In the genomic region with DNA sequence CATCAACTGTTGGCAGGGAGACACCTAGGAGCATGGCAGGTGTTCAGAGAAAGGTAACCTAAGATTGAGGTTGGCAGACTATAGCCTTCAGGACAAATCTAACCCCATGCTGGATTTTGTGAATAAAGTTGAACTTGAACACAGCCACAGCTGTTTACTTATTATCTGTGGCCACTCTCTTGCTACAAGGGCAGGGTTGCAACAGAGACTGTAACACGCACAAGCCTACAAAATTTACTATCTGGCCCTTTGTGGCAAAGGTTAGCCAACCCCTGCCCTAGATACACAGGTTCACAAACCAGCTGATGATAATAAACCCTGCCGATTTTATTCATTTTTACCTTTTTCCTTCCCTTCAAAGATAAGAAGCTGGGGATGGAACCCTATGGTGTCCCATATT, we compare ENCODE assay signal across 18 cellular contexts. TPM values are rescaled to one million over a fixed set of nuclear protein-coding genes. Genes with fewer than 3 reads are reported as not detected.
DNase-seq lines count a peak whose midpoint lies in the region; ATAC-seq and TF ChIP-seq lines count a peak whose summit lies in the region.
"Had no signal": no experiment of that assay in that cellular context is flagged by ENCODE, and none has a peak within 500 bp of the region (broad histone marks: within the 10 kb centered on the region; RNA-seq: fewer than 3 reads in every experiment).

No MANE protein-coding gene starts in this region.

- H3K36me3 ChIP-seq in heart right ventricle (peaks cover 0 to 60% (median 42%) of the 10 kb centered on the region in 9 donors), adipocyte (ENCODE audit: control insufficient read depth, insufficient read depth, low read length, severe bottlenecking) (peaks cover 48% of the 10 kb centered on the region), neutrophil (peaks cover 45% of the 10 kb centered on the region), osteoblast (ENCODE audit: insufficient read depth, low read length) (peaks cover 51% of the 10 kb centered on the region)

- H3K27me3 ChIP-seq in heart right ventricle (no peaks in the 10 kb centered on the region), adipocyte (replicated peaks; ENCODE audit: control insufficient read depth, insufficient read depth, low read length) (no peaks in the 10 kb centered on the region), neutrophil (no peaks in the 10 kb centered on the region), osteoblast (ENCODE audit: insufficient read depth, low read length) (no peaks in the 10 kb centered on the region)
- H3K27me3 ChIP-seq: BE2C had no signal

- H3K4me3 ChIP-seq in heart right ventricle (no peak overlapping the region), adipocyte (ENCODE audit: low read length) (peak overlapping the region; percentile 55), neutrophil (ENCODE audit: low read depth in 1 of 2, low read length in 1 of 2) (no peak overlapping the region), osteoblast (ENCODE audit: insufficient read depth, low read length) (no peak overlapping the region)
- H3K4me3 ChIP-seq: HAP-1, K562 had no signal

- WGBS in heart right ventricle, 2 donors, result 89 to 93% methylated on average over 2 of the region's 2 CpGs

- H3K27ac ChIP-seq in heart right ventricle (no peak overlapping the region), neutrophil (peak overlapping the region; percentile 63), osteoblast (ENCODE audit: low read depth, low read length) (no peak overlapping the region)

- H4K20me1 ChIP-seq in osteoblast (ENCODE audit: insufficient read depth, low read length), result no peaks in the 10 kb centered on the region

- H3K9me3 ChIP-seq in heart right ventricle (no peaks in the 10 kb centered on the region), adipocyte (ENCODE audit: control insufficient read depth, low read length) (no peaks in the 10 kb centered on the region), neutrophil (no peaks in the 10 kb centered on the region), osteoblast (ENCODE audit: low read depth, low read length) (no peaks in the 10 kb centered on the region)
- H3K9me3 ChIP-seq: BE2C, HAP-1 had no signal

- peak; percentile 6 for DNase-seq in cardiac septum (ENCODE audit: low spot score)
- DNase-seq in heart right ventricle, result no peak
- peak; percentile 62 for DNase-seq in GF-D8 (lab: John Stamatoyannopoulos, UW)
- DNase-seq in adipocyte (ENCODE audit: low read depth), result no peak
- DNase-seq in osteoblast (ENCODE audit: insufficient read length, low spot score, missing footprints), result no peak
- DNase-seq: ACHN; BE2C; C1 segment of cervical spinal cord; CD4-positive, CD25-positive, alpha-beta regulatory T cell; DMS153; DMS79; IMR-90 had no signal

- ATAC-seq in heart right ventricle, result no peak
- no peak for ATAC-seq in GM19463 (IDR thresholded peaks at IDR 0.05; ENCODE audit: unreplicated experiment)
- ATAC-seq in HG03135 (IDR thresholded peaks at IDR 0.05; ENCODE audit: unreplicated experiment), result no peak
- ATAC-seq: K562 had no signal

- intact Hi-C loops in cardiac septum (cut with DNase I), result no loop called here
- intact Hi-C loops in heart right ventricle (cut with DNase I), result loop anchor here in 2 of 10 donors (10.0 kb wide), 2 partner anchors 186 to 206 kb away; a partner anchor contains a TSS

- H2AFZ ChIP-seq in osteoblast (ENCODE audit: low read length), result no peak overlapping the region

- TF ChIP-seq CTCF in heart right ventricle (IDR thresholded peaks at IDR 0.05) (no peak), neutrophil (IDR thresholded peaks at IDR 0.05) (no peak), osteoblast (IDR thresholded peaks at IDR 0.05; ENCODE audit: extremely low read depth, low read depth, low read length) (no peak)

- H3K4me2 ChIP-seq in osteoblast (ENCODE audit: insufficient read depth, low read length), result no peak overlapping the region

- peaks cover 32% of the 10 kb centered on the region for H3K79me2 ChIP-seq in osteoblast (ENCODE audit: insufficient read depth, low read length)

- H3K4me1 ChIP-seq in heart right ventricle, result peaks cover 7 to 36% (median 25%) of the 10 kb centered on the region in 9 donors
- peaks cover 34% of the 10 kb centered on the region for H3K4me1 ChIP-seq in adipocyte (ENCODE audit: control insufficient read depth, insufficient read depth, low read length)
- H3K4me1 ChIP-seq in neutrophil (ENCODE audit: control insufficient read depth in 1 of 2, insufficient read depth in 1 of 2, low read depth in 1 of 2, low read length in 1 of 2), result peaks cover 54 to 55% of the 10 kb centered on the region in 2 experiments
- H3K4me1 ChIP-seq in osteoblast (ENCODE audit: insufficient read depth, low read length), result peaks cover 16% of the 10 kb centered on the region
- H3K4me1 ChIP-seq: BE2C had no signal

- peak overlapping the region; percentile 60 for H3K9ac ChIP-seq in adipocyte (ENCODE audit: low read length)

RNA-seq across cellular contexts. Expression of a gene that starts 2.5 kb away (rescaled TPM):
- 32.9 TPM for total RNA-seq in cardiac septum
- 10 to 100 TPM; 32.2 to 47.5 (median 41.5) TPM for total RNA-seq in heart right ventricle
- polyA plus RNA-seq in heart right ventricle, result 10 to 100 TPM; 48.8 to 49.5 TPM
- 36.2 and 42.0 TPM in 2 replicates for total RNA-seq in osteoblast

RNA-seq across cellular contexts. Expression of a gene that starts 2.7 kb away (rescaled TPM):
- total RNA-seq in cardiac septum (33.9 TPM), heart right ventricle (10 to 100 TPM; 26.6 to 52.2 (median 42.5) TPM), osteoblast (17.7 and 21.5 TPM in 2 replicates)
- 10 to 100 TPM; 21.6 to 29.4 TPM for polyA plus RNA-seq in heart right ventricle

RNA-seq across cellular contexts. Expression of a gene that starts 25.5 kb away (rescaled TPM):
- total RNA-seq in cardiac septum (not detected), heart right ventricle (not detected), osteoblast (not detected in 2 replicates)
- not detected for polyA plus RNA-seq in heart right ventricle
- total RNA-seq: HT-29, IMR-90 had no signal
- polyA plus RNA-seq: IMR-90 had no signal

RNA-seq across cellular contexts. Expression of a gene that starts 26.2 kb away (rescaled TPM):
- total RNA-seq in cardiac septum (39.5 TPM), heart right ventricle (10 to 100 TPM; 30.7 to 49.6 (median 35.3) TPM), osteoblast (51.3 and 54.3 TPM in 2 replicates)
- polyA plus RNA-seq in heart right ventricle, result 10 to 100 TPM; 19.9 to 24.6 TPM

RNA-seq across cellular contexts. Expression of a gene that starts 26.9 kb away (rescaled TPM):
- total RNA-seq in cardiac septum (17.5 TPM), heart right ventricle (10 to 100 TPM in 8 of 10 donors, 1 to 10 TPM in 2; 7.2 to 16.7 (median 11.4) TPM), osteoblast (9.4 and 12.7 TPM in 2 replicates)
- polyA plus RNA-seq in heart right ventricle, result 1 to 10 TPM; 4.2 to 4.6 TPM

Comparison
In these comparisons a context has a peak if more than half of its experiments do, and no peak if none do; other contexts are left out.
1. DNase-seq: peak in cardiac septum (single experiment) and GF-D8 (single experiment); none in heart right ventricle (0 of 2), adipocyte (single experiment) and osteoblast (single experiment).